In the genomic region with DNA sequence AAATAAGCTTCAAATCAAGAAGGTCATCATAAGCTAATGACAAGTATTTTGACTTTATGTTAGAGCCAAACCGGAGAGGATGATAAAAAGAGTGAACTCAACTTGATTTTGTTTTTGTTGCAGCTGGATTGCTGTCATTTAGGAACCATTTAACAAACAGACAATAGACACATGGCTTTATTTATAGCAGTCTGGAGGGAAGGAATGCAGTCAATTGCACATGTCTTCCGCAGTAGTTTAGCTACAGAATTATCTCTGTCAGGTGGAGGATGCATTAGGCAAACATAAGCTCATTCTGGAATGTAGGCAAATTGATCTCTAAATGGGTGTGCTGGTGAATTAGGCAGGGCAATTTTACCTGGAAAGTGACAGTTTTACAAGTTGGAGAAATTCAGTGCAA, we compare ENCODE assay signal across 30 cellular contexts.
A peak's percentile ranks its signal among the peaks of the same experiment; 100 is the strongest.
DNase-seq lines count a peak whose midpoint lies in the region; ATAC-seq and TF ChIP-seq lines count a peak whose summit lies in the region.
"Had no signal": no experiment of that assay in that cellular context is flagged by ENCODE, and none has a peak within 500 bp of the region (broad histone marks: within the 10 kb centered on the region; RNA-seq: fewer than 3 reads in every experiment).

No MANE protein-coding gene starts in this region.

- H3K4me2 ChIP-seq in GM23338 (no peak overlapping the region), neural progenitor cell (no peak overlapping the region)

- H3K4me3 ChIP-seq in GM23338 = no peak overlapping the region
- H3K4me3 ChIP-seq in neural progenitor cell = no peak overlapping the region
- H3K4me3 ChIP-seq: GM23248, psoas muscle, tibial artery had no signal

- H3F3A ChIP-seq in GM23338 (replicated peaks; ENCODE audit: low read depth) (no peaks in the 10 kb centered on the region), neural progenitor cell (ENCODE audit: low read depth) (no peaks in the 10 kb centered on the region)

- no peaks in the 10 kb centered on the region for H3K9me3 Mint-ChIP-seq in GM23338
- peaks cover 21% of the 10 kb centered on the region for H3K9me3 Mint-ChIP-seq in glutamatergic neuron (ENCODE audit: unreplicated experiment)
- peaks cover 7% of the 10 kb centered on the region for H3K9me3 Mint-ChIP-seq in neural progenitor cell
- H3K9me3 Mint-ChIP-seq in Calu3 (ENCODE audit: low read depth, unreplicated experiment) = no peaks in the 10 kb centered on the region
- H3K9me3 Mint-ChIP-seq: activated CD4-positive, alpha-beta memory T cell treated with anti-CD3 and anti-CD28 coated beads for 36 hours; activated T-cell treated with anti-CD3 and anti-CD28 coated beads, Interleukin-2, amount 50 U/mL, for 72 hours; HFFc6; naive B cell; T-helper 2 cell treated with Interferon-gamma antibody and Interleukin-4, amounts not matched to agents 5 μg/mL and 100 μg/mL, for 36 hours had no signal

- no peaks in the 10 kb centered on the region for H3K9me3 ChIP-seq in neural progenitor cell (ENCODE audit: low read depth)
- H3K9me3 ChIP-seq: psoas muscle, tibial artery had no signal

- ATAC-seq in GM23338 (no peak), GM19455 (IDR thresholded peaks at IDR 0.05; ENCODE audit: unreplicated experiment) (no peak)
- ATAC-seq: activated T-cell treated with anti-CD3 and anti-CD28 coated beads, Interleukin-2, amount 50 U/mL, for 72 hours; PC-3; psoas muscle; sciatic nerve had no signal

- no peaks in the 10 kb centered on the region for H3K79me2 ChIP-seq in GM23338 (replicated peaks; ENCODE audit: insufficient read depth)
- no peaks in the 10 kb centered on the region for H3K79me2 ChIP-seq in neural progenitor cell (ENCODE audit: low read depth)

- no peak for DNase-seq in GM23338 (ENCODE audit: low spot score)
- DNase-seq in SK-N-DZ (ENCODE audit: low spot score) = peak; percentile 97
- DNase-seq in glutamatergic neuron = no peak
- no peak for DNase-seq in neural progenitor cell (ENCODE audit: low spot score)
- no peak for DNase-seq in GM13976 (ENCODE audit: low spot score)
- DNase-seq in Calu3 = no peak
- DNase-seq: activated CD4-positive, alpha-beta memory T cell treated with anti-CD3 and anti-CD28 coated beads for 36 hours; activated CD4-positive, alpha-beta T cell treated with anti-CD3 and anti-CD28 coated beads for 1 hour; activated naive CD4-positive, alpha-beta T cell treated with Interleukin-2 at 50 U/mL for 16 hours; activated T-cell treated with anti-CD3 and anti-CD28 coated beads, Interleukin-2, amount 50 U/mL, for 72 hours; COR-L47; dermis blood vessel endothelial cell; GM23248; HFFc6; hippocampal formation; naive B cell; NCI-H1092; NCI-H187 treated with DMSO at 0.1 percent for 48 hours; NCI-H2227 treated with DMSO at 0.1 percent for 48 hours; NCI-H526; occipital lobe; PC-3; psoas muscle; stimulated activated CD4-positive, alpha-beta T cell treated with anti-CD3 and anti-CD28 coated beads, Interleukin-4, amount 100 ng/mL, for 24 hours; tibial artery had no signal

- no peaks in the 10 kb centered on the region; the same call in 1 of the 2 replicates for H3K4me1 ChIP-seq in GM23338 (ENCODE audit: insufficient read depth)
- H3K4me1 ChIP-seq in neural progenitor cell = peaks cover 6% of the 10 kb centered on the region
- H3K4me1 ChIP-seq: psoas muscle, tibial artery had no signal

- no TSS peak for BruUV-seq in Calu3 (replicated peaks; lab: Mats Ljungman, UMichigan)

- no peak overlapping the region for H3K9ac ChIP-seq in neural progenitor cell
- H3K9ac ChIP-seq: GM23248 had no signal

- H2AFZ ChIP-seq in GM23338 (no peak overlapping the region), neural progenitor cell (replicated peaks) (no peak overlapping the region)
- H2AFZ ChIP-seq: GM23248 had no signal

- CTCF ChIA-PET in Calu3 (lab: Charles Lee) = no interaction called here

- H4K20me1 ChIP-seq in GM23338 (replicated peaks; ENCODE audit: insufficient read depth) = no peaks in the 10 kb centered on the region; the same call in 1 of the 2 replicates
- no peaks in the 10 kb centered on the region for H4K20me1 ChIP-seq in neural progenitor cell (ENCODE audit: low read depth)

- H3K4me1 Mint-ChIP-seq in GM23338 = peaks cover 13% of the 10 kb centered on the region; the same call in 2 of the 3 replicates
- H3K4me1 Mint-ChIP-seq in glutamatergic neuron (ENCODE audit: low read depth, unreplicated experiment) = peaks cover 73% of the 10 kb centered on the region
- H3K4me1 Mint-ChIP-seq in neural progenitor cell = peaks cover 47% of the 10 kb centered on the region
- no peaks in the 10 kb centered on the region for H3K4me1 Mint-ChIP-seq in Calu3 (ENCODE audit: low read depth, unreplicated experiment)

- no peaks in the 10 kb centered on the region for H3K27me3 ChIP-seq in GM23338 (ENCODE audit: insufficient read depth)
- no peaks in the 10 kb centered on the region for H3K27me3 ChIP-seq in neural progenitor cell
- H3K27me3 ChIP-seq: tibial artery had no signal

- H3K36me3 ChIP-seq in GM23338 (ENCODE audit: insufficient read depth) (no peaks in the 10 kb centered on the region), neural progenitor cell (no peaks in the 10 kb centered on the region)
- H3K36me3 ChIP-seq: tibial artery had no signal

- H3K27ac ChIP-seq in GM23338 (ENCODE audit: low read depth) (no peak overlapping the region), neural progenitor cell (no peak overlapping the region)
- H3K27ac ChIP-seq: C4-2B, GM23248, psoas muscle, tibial artery had no signal

- H3K27ac Mint-ChIP-seq in GM23338 = 0 out of 2 replicates have a peak overlapping the region, but pooled peaks have one; percentile 55
- H3K27ac Mint-ChIP-seq in glutamatergic neuron (ENCODE audit: unreplicated experiment) = peak overlapping the region; percentile 76
- peak overlapping the region; percentile 68 for H3K27ac Mint-ChIP-seq in neural progenitor cell
- no peak overlapping the region for H3K27ac Mint-ChIP-seq in Calu3 (ENCODE audit: unreplicated experiment)
- H3K27ac Mint-ChIP-seq: activated CD4-positive, alpha-beta memory T cell treated with anti-CD3 and anti-CD28 coated beads for 36 hours; activated T-cell treated with anti-CD3 and anti-CD28 coated beads, Interleukin-2, amount 50 U/mL, for 72 hours; HFFc6; memory B cell; naive B cell; T-helper 2 cell treated with Interferon-gamma antibody and Interleukin-4, amounts not matched to agents 5 μg/mL and 100 μg/mL, for 36 hours had no signal

- no peaks in the 10 kb centered on the region for H3K9me2 ChIP-seq in GM23338 (ENCODE audit: insufficient read depth)

- H3K27me3 Mint-ChIP-seq in GM23338 (ENCODE audit: insufficient read depth, low read depth, poor library complexity) (no peaks in the 10 kb centered on the region), glutamatergic neuron (ENCODE audit: unreplicated experiment) (peaks cover 12% of the 10 kb centered on the region), neural progenitor cell (ENCODE audit: insufficient read depth, low read depth) (peaks cover 4% of the 10 kb centered on the region), Calu3 (ENCODE audit: unreplicated experiment) (no peaks in the 10 kb centered on the region)
- H3K27me3 Mint-ChIP-seq: activated CD4-positive, alpha-beta memory T cell treated with anti-CD3 and anti-CD28 coated beads for 36 hours had no signal

- in situ Hi-C loops in GM13976 (cut with MboI; ENCODE audit: low sequenced_read_pairs, unreplicated experiment) = loop anchor here (25.0 kb wide), 1 partner anchor 563 kb away; no protein-coding TSS in a partner anchor

- intact Hi-C loops in Calu3 (cut with micrococcal nuclease; ENCODE audit: unreplicated experiment) = no loop called here

- TF ChIP-seq CTCF in GM23338 (conservative IDR thresholded peaks at IDR 0.05; ENCODE audit: low read depth in 2 of 2) (no peak), glutamatergic neuron (IDR thresholded peaks at IDR 0.05; ENCODE audit: partially characterized antibody, unreplicated experiment) (no peak), neural progenitor cell (IDR thresholded peaks at IDR 0.05) (no peak), GM13976 (IDR thresholded peaks at IDR 0.05; ENCODE audit: borderline replicate concordance, control extremely low read depth, extremely low read depth, insufficient read depth, missing control alignments) (no peak), Calu3 (IDR thresholded peaks at IDR 0.05; ENCODE audit: unreplicated experiment) (no peak)

- no peak overlapping the region for H3K4me3 Mint-ChIP-seq in GM23338
- peak overlapping the region; percentile 48 for H3K4me3 Mint-ChIP-seq in glutamatergic neuron (ENCODE audit: unreplicated experiment)
- H3K4me3 Mint-ChIP-seq in neural progenitor cell = no peak overlapping the region
- H3K4me3 Mint-ChIP-seq in Calu3 (ENCODE audit: low read depth, unreplicated experiment) = no peak overlapping the region
- H3K4me3 Mint-ChIP-seq: activated CD4-positive, alpha-beta memory T cell treated with anti-CD3 and anti-CD28 coated beads for 36 hours; activated T-cell treated with anti-CD3 and anti-CD28 coated beads, Interleukin-2, amount 50 U/mL, for 72 hours; HFFc6; memory B cell; naive B cell; T-helper 2 cell treated with Interferon-gamma antibody and Interleukin-4, amounts not matched to agents 5 μg/mL and 100 μg/mL, for 36 hours had no signal

- H3K36me3 Mint-ChIP-seq in GM23338 (ENCODE audit: low read depth) (no peaks in the 10 kb centered on the region), glutamatergic neuron (ENCODE audit: unreplicated experiment) (no peaks in the 10 kb centered on the region), neural progenitor cell (peaks cover 5% of the 10 kb centered on the region), Calu3 (ENCODE audit: insufficient read depth, unreplicated experiment) (no peaks in the 10 kb centered on the region)
- H3K36me3 Mint-ChIP-seq: activated CD4-positive, alpha-beta memory T cell treated with anti-CD3 and anti-CD28 coated beads for 36 hours; memory B cell; naive B cell had no signal
